8 cellular contexts compared by ENCODE assay signal in genomic region chr16:4290236-4290830, GRCh38. TPM values are rescaled to one million over a fixed set of nuclear protein-coding genes. Genes with fewer than 3 reads are reported as not detected.
A peak's percentile ranks its signal among the peaks of the same experiment; 100 is the strongest.
DNase-seq lines count a peak whose midpoint lies in the region; ATAC-seq, FAIRE-seq and TF ChIP-seq lines count a peak whose summit lies in the region.

No MANE protein-coding gene starts in this region.

- H3K9ac ChIP-seq in IMR-90 (ENCODE audit: low read depth, low read length) (no peak overlapping the region), K562 (ENCODE audit: insufficient read depth in 1 of 2, low read depth in 2 of 2, low read length in 2 of 2) (no peak overlapping the region), mesendoderm (ENCODE audit: low read length) (peak overlapping the region; percentile 19)

- H4K8ac ChIP-seq in IMR-90 (ENCODE audit: low read depth in 2 of 2, low read length in 2 of 2) = peak overlapping the region in 1 of 2 experiments; percentile 6; a peak in 1 of 4 replicates
- no peak overlapping the region for H4K8ac ChIP-seq in mesendoderm (ENCODE audit: low read depth, low read length)

- peak overlapping the region; percentile 45; the same call in 1 of the 3 replicates for H2BK15ac ChIP-seq in IMR-90 (ENCODE audit: low read depth, low read length)
- no peak overlapping the region for H2BK15ac ChIP-seq in mesendoderm (replicated peaks; ENCODE audit: low read depth)

- dilution Hi-C loops in IMR-90 (cut with HindIII; ENCODE audit: low sequenced_read_pairs, unreplicated experiment) = no loop called here

- H4K20me1 ChIP-seq in IMR-90 (ENCODE audit: insufficient read depth, low read length) (no peaks in the 10 kb centered on the region; the same call in 1 of the 2 replicates), K562 (replicated peaks; ENCODE audit: control insufficient read depth, insufficient read depth, low read length) (no peaks in the 10 kb centered on the region)

- in situ Hi-C loops in IMR-90 (cut with MboI; ENCODE audit: low sequenced_read_pairs) = no loop called here
- in situ Hi-C loops in K562 (cut with MboI) = no loop called here

- no peak overlapping the region for H2BK5ac ChIP-seq in IMR-90 (ENCODE audit: low read depth, low read length, poor library complexity, severe bottlenecking)
- no peak overlapping the region for H2BK5ac ChIP-seq in mesendoderm (ENCODE audit: low read length)

- H3K4ac ChIP-seq in IMR-90 (ENCODE audit: low read depth, low read length) (peak overlapping the region; percentile 44), mesendoderm (ENCODE audit: low read depth, low read length) (no peak overlapping the region)

- ATAC-seq in IMR-90 (ENCODE audit: low read depth) (no peak), K562 (no peak), HG03342 (IDR thresholded peaks at IDR 0.05; ENCODE audit: unreplicated experiment) (no peak)

- 33% methylated on average over 3 of the region's 8 CpGs; no CpG with 5 or more reads in 1 of the 2 experiments for WGBS in IMR-90 (ENCODE audit: extremely low coverage in 2 of 2, insufficient read length in 1 of 2), 2 experiments
- WGBS in K562 (ENCODE audit: insufficient coverage, low coverage, missing lambda C conversion rate) = 41% methylated on average over 5 of the region's 8 CpGs
- WGBS in mesendoderm (ENCODE audit: extremely low coverage, insufficient coverage, low lambda C conversion rate) = no CpG with 5 or more reads among the region's 8 CpGs
- 71 to 75% methylated on average over 8 of the region's 8 CpGs for WGBS in esophagus squamous epithelium, 2 donors

- POLR2A ChIA-PET in Caco-2 (lab: Charles Lee) (interaction anchor here (1.3 kb wide), 1 partner anchor 16 kb away, joined by 4 read pairs; no protein-coding TSS in a partner anchor), IMR-90 (lab: Charles Lee; ENCODE audit: unreplicated experiment) (interaction anchor here (0.6 to 0.7 kb wide), 3 partner anchors 14 to 423 kb away, joined by 3 to 12 read pairs (median 3); partner anchors contain the start of gene GLIS2), K562 (lab: Yijun Ruan, JAX) (interaction anchor here (1.1 kb wide), 2 partner anchors 13 to 15 kb away, joined by 3 to 4 read pairs; no protein-coding TSS in a partner anchor)

- TF ChIP-seq POLR2A in IMR-90 (IDR thresholded peaks at IDR 0.05; ENCODE audit: low read depth, low read length) (no peak), K562 (conservative IDR thresholded peaks at IDR 0.05) (no peak), esophagus squamous epithelium (IDR thresholded peaks at IDR 0.05) (no peak)

- no peaks in the 10 kb centered on the region for H3K79me2 ChIP-seq in K562 (ENCODE audit: control insufficient read depth, insufficient read depth, low read length)
- no peaks in the 10 kb centered on the region for H3K79me2 ChIP-seq in mesendoderm (ENCODE audit: control insufficient read depth, insufficient read depth, low read length)

- H3K4me2 ChIP-seq in IMR-90 (ENCODE audit: low read depth, low read length) = no peak overlapping the region
- H3K4me2 ChIP-seq in K562 (ENCODE audit: insufficient read depth, low read length) = no peak overlapping the region
- H3K4me2 ChIP-seq in mesendoderm (ENCODE audit: low read length) = no peak overlapping the region

- H3K4me1 ChIP-seq in Caco-2 = peaks cover 4% of the 10 kb centered on the region
- peaks cover 21% of the 10 kb centered on the region for H3K4me1 ChIP-seq in IMR-90 (ENCODE audit: control insufficient read depth, insufficient read depth, low read length)
- H3K4me1 ChIP-seq in K562 (replicated peaks in 1 of 2; ENCODE audit: control insufficient read depth in 2 of 2, insufficient read depth in 2 of 2, low read length in 2 of 2) = peaks cover 3 to 27% of the 10 kb centered on the region in 2 experiments; a peak in 3 of 5 replicates
- H3K4me1 ChIP-seq in mesendoderm (ENCODE audit: control insufficient read depth, low read depth, low read length) = peaks cover 9% of the 10 kb centered on the region
- H3K4me1 ChIP-seq in esophagus squamous epithelium = peaks cover 8 to 42% (median 25%) of the 10 kb centered on the region in 3 donors

- no peak for TF ChIP-seq EP300 in K562 (IDR thresholded peaks at IDR 0.05; ENCODE audit: low read length)

- H2BK20ac ChIP-seq in IMR-90 (ENCODE audit: low read depth, low read length) = peak overlapping the region; percentile 9; the same call in 1 of the 2 replicates

- peak; percentile 57 for TF ChIP-seq RAD21 in IMR-90 (IDR thresholded peaks at IDR 0.05; ENCODE audit: low read length)
- 0 out of 4 replicates have a peak, but pooled peaks of 1 of the 2 experiments have one; percentile 22 for TF ChIP-seq RAD21 in K562 (CRISPR knock-in tag; conservative IDR thresholded peaks at IDR 0.05 in 1 of 2, IDR thresholded peaks at IDR 0.05 in 1 of 2)

- H4K5ac ChIP-seq in IMR-90 (ENCODE audit: low read depth, low read length) (no peak overlapping the region), mesendoderm (ENCODE audit: low read length) (no peak overlapping the region)

- H3K27ac Mint-ChIP-seq in Caco-2 (ENCODE audit: unreplicated experiment) = peak overlapping the region; percentile 82

- intact Hi-C loops in Caco-2 (cut with micrococcal nuclease; ENCODE audit: unreplicated experiment) = loop anchor here (2.0 kb wide), 1 partner anchor 40 kb away; no protein-coding TSS in a partner anchor
- intact Hi-C loops in IMR-90 (cut with micrococcal nuclease) = loop anchor here (1.0 kb wide), 1 partner anchor 112 kb away; no protein-coding TSS in a partner anchor
- intact Hi-C loops in K562 (cut with micrococcal nuclease) = no loop called here
- intact Hi-C loops in esophagus squamous epithelium (cut with DNase I) = no loop called here

- H3K9me3 ChIP-seq in Caco-2 (no peaks in the 10 kb centered on the region), IMR-90 (ENCODE audit: control insufficient read depth, insufficient read depth, low read length) (no peaks in the 10 kb centered on the region), K562 (replicated peaks; ENCODE audit: control insufficient read depth, insufficient read depth, low read depth, low read length) (no peaks in the 10 kb centered on the region), esophagus squamous epithelium (no peaks in the 10 kb centered on the region)

- H3K14ac ChIP-seq in IMR-90 (replicated peaks; ENCODE audit: low read depth, low read length) = no peak overlapping the region; the same call in 1 of the 2 replicates

- no peaks in the 10 kb centered on the region for H3K27me3 ChIP-seq in Caco-2 (replicated peaks; ENCODE audit: control insufficient read depth, insufficient read depth, low read length)
- H3K27me3 ChIP-seq in IMR-90 (ENCODE audit: control insufficient read depth, insufficient read depth, low read length) = no peaks in the 10 kb centered on the region
- H3K27me3 ChIP-seq in K562 (ENCODE audit: control insufficient read depth in 2 of 2, insufficient read depth in 2 of 2, low read length in 2 of 2) = no peaks in the 10 kb centered on the region; a peak in 1 of 5 replicates
- H3K27me3 ChIP-seq in mesendoderm (ENCODE audit: insufficient read depth, low read length, poor library complexity) = no peaks in the 10 kb centered on the region
- H3K27me3 ChIP-seq in esophagus squamous epithelium = no peaks in the 10 kb centered on the region

- H3K4me3 ChIP-seq in Caco-2 (ENCODE audit: low read depth, low read length) (no peak overlapping the region), IMR-90 (ENCODE audit: insufficient read depth, low read depth, low read length) (no peak overlapping the region), K562 (no peak overlapping the region), mesendoderm (ENCODE audit: low read length) (no peak overlapping the region), esophagus squamous epithelium (no peak overlapping the region)

- TF ChIP-seq CTCF in Caco-2 (IDR thresholded peaks at IDR 0.05; ENCODE audit: insufficient read depth in 1 of 2, low read depth in 1 of 2, low read length in 1 of 2, severe bottlenecking in 1 of 2, unreplicated experiment in 1 of 2) = peak in 1 of 2 experiments; percentile 31
- TF ChIP-seq CTCF in IMR-90 (conservative IDR thresholded peaks at IDR 0.05; ENCODE audit: low read depth, low read length) = peak; percentile 49
- peak in 2 of 3 experiments; percentile 31 to 40; a peak in 2 of 6 replicates for TF ChIP-seq CTCF in K562 (IDR thresholded peaks at IDR 0.05 in 2 of 3, conservative IDR thresholded peaks at IDR 0.05 in 1 of 3; ENCODE audit: insufficient read depth in 2 of 3, low read depth in 1 of 3, low read length in 3 of 3)
- peak in 1 of 6 experiments; percentile 6 for TF ChIP-seq CTCF in esophagus squamous epithelium (IDR thresholded peaks at IDR 0.05)

- 0 out of 2 replicates have a peak overlapping the region, but pooled peaks have one; percentile 8 for H4K91ac ChIP-seq in IMR-90 (ENCODE audit: insufficient read depth, low read depth, low read length)

- H3K36me3 Mint-ChIP-seq in Caco-2 (ENCODE audit: insufficient read depth, unreplicated experiment) = peaks cover 5% of the 10 kb centered on the region

- CTCF ChIA-PET in Caco-2 (lab: Charles Lee) (interaction anchor here (0.5 to 1.3 kb wide), 9 partner anchors 10 to 1407 kb away, joined by 3 to 9 read pairs (median 3); no protein-coding TSS in a partner anchor), IMR-90 (lab: Yijun Ruan, JAX) (interaction anchor here (0.6 to 1.4 kb wide), 6 partner anchors 9 to 112 kb away, joined by 3 to 11 read pairs (median 3); no protein-coding TSS in a partner anchor), K562 (lab: Yijun Ruan, JAX; ENCODE audit: low intra/inter-chr PET ratio) (interaction anchor here (0.9 to 2.1 kb wide), 3 partner anchors 38 to 114 kb away, joined by 3 to 7 read pairs (median 3); no protein-coding TSS in a partner anchor)

- H2BK120ac ChIP-seq in IMR-90 (ENCODE audit: low read depth, low read length) (peak overlapping the region; percentile 76; the same call in 1 of the 2 replicates), mesendoderm (ENCODE audit: low read depth, low read length) (no peak overlapping the region)

- H3K18ac ChIP-seq in IMR-90 (ENCODE audit: low read depth, low read length) (no peak overlapping the region), mesendoderm (ENCODE audit: low read length) (no peak overlapping the region)

- H3K23ac ChIP-seq in IMR-90 (ENCODE audit: low read depth, low read length) = no peak overlapping the region
- H3K23ac ChIP-seq in mesendoderm (ENCODE audit: low read length) = no peak overlapping the region

- H2AFZ ChIP-seq in IMR-90 (replicated peaks; ENCODE audit: low read length, poor library complexity) (peak overlapping the region; percentile 77), K562 (ENCODE audit: low read depth, low read length) (no peak overlapping the region)

- no peak for FAIRE-seq in K562 (lab: Jason Lieb, UNC)

- peaks cover 0 to 10% of the 10 kb centered on the region in 2 experiments; a peak in 1 of 4 replicates for H3K79me1 ChIP-seq in IMR-90 (ENCODE audit: low read depth in 1 of 2, low read length in 2 of 2)
- no peaks in the 10 kb centered on the region for H3K79me1 ChIP-seq in mesendoderm (ENCODE audit: low read length)

- H3K4me3 Mint-ChIP-seq in Caco-2 (ENCODE audit: unreplicated experiment) = no peak overlapping the region

- H3K36me3 ChIP-seq in Caco-2 (ENCODE audit: control insufficient read depth, insufficient read depth, low read length) (no peaks in the 10 kb centered on the region), IMR-90 (ENCODE audit: control insufficient read depth, insufficient read depth, low read length) (no peaks in the 10 kb centered on the region), K562 (ENCODE audit: control insufficient read depth, insufficient read depth, low read length) (no peaks in the 10 kb centered on the region), mesendoderm (ENCODE audit: control insufficient read depth, insufficient read depth, low read length) (no peaks in the 10 kb centered on the region), esophagus squamous epithelium (no peaks in the 10 kb centered on the region)

- peaks cover 4% of the 10 kb centered on the region; the same call in 1 of the 2 replicates for H3K9me1 ChIP-seq in IMR-90 (ENCODE audit: insufficient read depth, low read length)
- H3K9me1 ChIP-seq in K562 (ENCODE audit: control insufficient read depth, insufficient read depth, low read length) = no peaks in the 10 kb centered on the region

- H2AK9ac ChIP-seq in IMR-90 (replicated peaks; ENCODE audit: low read depth, low read length, poor library complexity) = peak overlapping the region; percentile 76

- no peak overlapping the region for H3K56ac ChIP-seq in IMR-90 (ENCODE audit: extremely low read depth, insufficient read depth, low read length)
- H3K56ac ChIP-seq in mesendoderm (ENCODE audit: low read length) = peak overlapping the region; percentile 60

- peaks cover 19% of the 10 kb centered on the region for H3K4me1 Mint-ChIP-seq in Caco-2 (ENCODE audit: low read depth, unreplicated experiment)

- DNase-seq in Caco-2 (peak; percentile 53 to 63), IMR-90 (peak; percentile 66), K562 (ENCODE audit: extremely low read depth in 1 of 4, low spot score in 3 of 4) (no peak), mesendoderm (peak; percentile 97), NCI-H146 (lab: John Stamatoyannopoulos, UW) (no peak), esophagus squamous epithelium (lab: John Stamatoyannopoulos, UW) (no peak), NCI-H1417 treated with DMSO at 0.1 percent for 48 hours (lab: John Stamatoyannopoulos, UW) (no peak)

- H3K9me3 Mint-ChIP-seq in Caco-2 (ENCODE audit: unreplicated experiment) = no peaks in the 10 kb centered on the region

- peak overlapping the region; percentile 35; the same call in 1 of the 2 replicates for H2AK5ac ChIP-seq in IMR-90 (ENCODE audit: low read depth, low read length)
- H2AK5ac ChIP-seq in mesendoderm (ENCODE audit: low read length) = no peak overlapping the region

- no peaks in the 10 kb centered on the region for H3K27me3 Mint-ChIP-seq in Caco-2 (ENCODE audit: insufficient read depth, unreplicated experiment)

- no peak overlapping the region for H3K27ac ChIP-seq in IMR-90 (ENCODE audit: insufficient read depth, low read length)
- H3K27ac ChIP-seq in K562 (ENCODE audit: extremely low read depth, low read depth, low read length) = no peak overlapping the region
- H3K27ac ChIP-seq in mesendoderm (ENCODE audit: low read depth, low read length) = peak overlapping the region; percentile 20
- no peak overlapping the region for H3K27ac ChIP-seq in esophagus squamous epithelium

- BruUV-seq in Caco-2 (replicated peaks; lab: Mats Ljungman, UMichigan) (no TSS peak), IMR-90 (replicated peaks; lab: Mats Ljungman, UMichigan) (no TSS peak), K562 (replicated peaks; lab: Mats Ljungman, UMichigan) (no TSS peak)

RNA-seq across cellular contexts. Expression of gene TFAP4, which starts 17.5 kb away (rescaled TPM):
- 22.6 and 24.6 TPM in 2 replicates for total RNA-seq in Caco-2 (2022)
- 7.3 and 7.8 TPM in 2 replicates for total RNA-seq in IMR-90 (2012; rRNA removed)
- polyA plus RNA-seq in IMR-90 (2012; rRNA removed) = 5.6 and 7.0 TPM in 2 replicates
- 3.0 and 5.3 TPM in 2 replicates for polyA plus RNA-seq in IMR-90 (2012; cell fraction: cytosol; rRNA removed)
- 6.5 and 10.4 TPM in 2 replicates for polyA plus RNA-seq in IMR-90 (2012; cell fraction: nucleus; rRNA removed; ENCODE audit: low replicate concordance)
- total RNA-seq in K562 (2011; cell fraction: chromatin; rRNA removed; ENCODE audit: low replicate concordance) = 12.1 and 23.1 TPM in 2 replicates
- total RNA-seq in K562 (2011; cell fraction: nucleolus; rRNA removed) = 12.4 and 13.3 TPM in 2 replicates
- total RNA-seq in K562 (2011; cell fraction: nucleoplasm; rRNA removed) = 11.0 and 16.1 TPM in 2 replicates
- total RNA-seq in K562 (2014; rRNA removed) = 27.7 and 28.8 TPM in 2 replicates
- 5.6 and 7.7 TPM in 2 replicates for total RNA-seq in K562 (2014; rRNA removed; fragmentation: Illumina TruSeq; extraction: Trizol)
- total RNA-seq in K562 (2015; rRNA removed; fragmentation: Illumina TruSeq; extraction: Trizol) = 16.2 and 16.9 TPM in 2 replicates
- total RNA-seq in K562 (2021) = 31.2 and 32.8 TPM in 2 replicates
- polyA plus RNA-seq in K562 (2011; rRNA removed) = 8.5 and 15.3 TPM in 2 replicates
- polyA plus RNA-seq in K562 (2011; cell fraction: cytosol; rRNA removed) = 8.1 and 15.3 TPM in 2 replicates
- polyA plus RNA-seq in K562 (2011; cell fraction: nucleus; rRNA removed) = 12.2 and 17.2 TPM in 2 replicates
- polyA plus RNA-seq in K562 (2012) = 15.9 and 19.7 TPM in 2 replicates
- polyA plus RNA-seq in K562 (2014; fragmentation: Illumina TruSeq; extraction: Trizol) = 10.6 and 13.6 TPM in 2 replicates
- under 1 TPM; 0.10 to 0.11 TPM for polyA plus RNA-seq in K562 (2014; fragmentation: Nextera tagmentation; extraction: Ambion mirVana)
- polyA plus RNA-seq in K562 (2014; rRNA removed) = 19.8 and 22.6 TPM in 2 replicates
- 14.2 and 15.3 TPM in 2 replicates for polyA minus RNA-seq in K562 (2011; rRNA and poly(A)+ RNA removed)
- 15.2 and 18.3 TPM in 2 replicates for polyA minus RNA-seq in K562 (2011; cell fraction: cytosol; rRNA and poly(A)+ RNA removed)
- 5.0 and 8.7 TPM in 2 replicates for polyA minus RNA-seq in K562 (2011; cell fraction: nucleus; rRNA and poly(A)+ RNA removed)
- 20.3 TPM for polyA plus RNA-seq in mesendoderm (2013, experiment 1 of 2)
- 21.0 TPM for polyA plus RNA-seq in mesendoderm (2013, experiment 2 of 2)
- total RNA-seq in esophagus squamous epithelium = 1 to 10 TPM; 5.8 to 9.8 (median 9.3) TPM

RNA-seq across cellular contexts. Expression of gene GLIS2, which starts 25.5 kb away (rescaled TPM):
- total RNA-seq in Caco-2 (2022) (12.3 and 13.1 TPM in 2 replicates), IMR-90 (2012; rRNA removed) (0.36 and 0.56 TPM in 2 replicates), K562 (2014; rRNA removed) (0.91 and 1.4 TPM in 2 replicates), K562 (2014; rRNA removed; fragmentation: Illumina TruSeq; extraction: Trizol) (0.10 and 0.11 TPM in 2 replicates), K562 (2015; rRNA removed; fragmentation: Illumina TruSeq; extraction: Trizol) (0.33 and 0.68 TPM in 2 replicates), K562 (2021) (7.6 and 9.0 TPM in 2 replicates), esophagus squamous epithelium (1 to 10 TPM in 1 of 4 donors, under 1 TPM in 3; 0.30 to 1.7 (median 0.67) TPM)
- polyA plus RNA-seq in IMR-90 (2012; rRNA removed) (8.4 and 9.0 TPM in 2 replicates), K562 (2011; rRNA removed) (0.57 and 1.0 TPM in 2 replicates), K562 (2014; fragmentation: Illumina TruSeq; extraction: Trizol) (2.2 and 5.8 TPM in 2 replicates), K562 (2014; fragmentation: Nextera tagmentation; extraction: Ambion mirVana) (under 1 TPM; 0.10 to 0.25 TPM), K562 (2014; rRNA removed) (2.3 and 2.9 TPM in 2 replicates)
- polyA plus RNA-seq in IMR-90 (2012; cell fraction: cytosol; rRNA removed) = 6.1 and 12.6 TPM in 2 replicates
- polyA plus RNA-seq in IMR-90 (2012; cell fraction: nucleus; rRNA removed; ENCODE audit: low replicate concordance) = 15.5 and 36.4 TPM in 2 replicates
- 2.1 and 6.1 TPM in 2 replicates for total RNA-seq in K562 (2011; cell fraction: chromatin; rRNA removed; ENCODE audit: low replicate concordance)
- total RNA-seq in K562 (2011; cell fraction: nucleolus; rRNA removed) = 3.8 and 4.2 TPM in 2 replicates
- 2.9 and 3.6 TPM in 2 replicates for total RNA-seq in K562 (2011; cell fraction: nucleoplasm; rRNA removed)
- 1.0 and 2.2 TPM in 2 replicates for polyA plus RNA-seq in K562 (2011; cell fraction: cytosol; rRNA removed)
- polyA plus RNA-seq in K562 (2011; cell fraction: nucleus; rRNA removed) = 2.8 and 4.9 TPM in 2 replicates
- polyA plus RNA-seq in K562 (2012) = 6.8 and 7.9 TPM in 2 replicates
- polyA minus RNA-seq in K562 (2011; rRNA and poly(A)+ RNA removed) = 0.27 and 0.32 TPM in 2 replicates
- 3.3 and 4.6 TPM in 2 replicates for polyA minus RNA-seq in K562 (2011; cell fraction: cytosol; rRNA and poly(A)+ RNA removed)
- 1.00 and 1.1 TPM in 2 replicates for polyA minus RNA-seq in K562 (2011; cell fraction: nucleus; rRNA and poly(A)+ RNA removed)
- 6.2 TPM for polyA plus RNA-seq in mesendoderm (2013, experiment 1 of 2)
- polyA plus RNA-seq in mesendoderm (2013, experiment 2 of 2) = 6.5 TPM

RNA-seq across cellular contexts. Expression of gene SRL, which starts 48.5 kb away (rescaled TPM):
- not detected in 2 replicates for total RNA-seq in Caco-2 (2022)
- under 0.01 TPM in 1 of 2 replicates, not detected in the other for total RNA-seq in IMR-90 (2012; rRNA removed)
- polyA plus RNA-seq in IMR-90 (2012; rRNA removed) = 0.04 and 0.14 TPM in 2 replicates
- polyA plus RNA-seq in IMR-90 (2012; cell fraction: cytosol; rRNA removed) = 0.08 TPM in 2 replicates
- 0.04 and 0.13 TPM in 2 replicates for polyA plus RNA-seq in IMR-90 (2012; cell fraction: nucleus; rRNA removed; ENCODE audit: low replicate concordance)
- total RNA-seq in K562 (2011; cell fraction: chromatin; rRNA removed; ENCODE audit: low replicate concordance) = not detected in 2 replicates
- total RNA-seq in K562 (2011; cell fraction: nucleolus; rRNA removed) = not detected in 2 replicates
- total RNA-seq in K562 (2011; cell fraction: nucleoplasm; rRNA removed) = not detected in 2 replicates
- total RNA-seq in K562 (2014; rRNA removed) = not detected in 2 replicates
- not detected in 2 replicates for total RNA-seq in K562 (2014; rRNA removed; fragmentation: Illumina TruSeq; extraction: Trizol)
- not detected in 2 replicates for total RNA-seq in K562 (2015; rRNA removed; fragmentation: Illumina TruSeq; extraction: Trizol)
- not detected in 2 replicates for total RNA-seq in K562 (2021)
- 0.01 TPM in 1 of 2 replicates, not detected in the other for polyA plus RNA-seq in K562 (2011; rRNA removed)
- polyA plus RNA-seq in K562 (2011; cell fraction: cytosol; rRNA removed) = 0.01 and 0.03 TPM in 2 replicates
- polyA plus RNA-seq in K562 (2011; cell fraction: nucleus; rRNA removed) = not detected in 2 replicates
- not detected in 2 replicates for polyA plus RNA-seq in K562 (2012)
- polyA plus RNA-seq in K562 (2014; fragmentation: Illumina TruSeq; extraction: Trizol) = not detected in 2 replicates
- not detected for polyA plus RNA-seq in K562 (2014; fragmentation: Nextera tagmentation; extraction: Ambion mirVana)
- not detected in 2 replicates for polyA plus RNA-seq in K562 (2014; rRNA removed)
- polyA minus RNA-seq in K562 (2011; rRNA and poly(A)+ RNA removed) = not detected in 2 replicates
- polyA minus RNA-seq in K562 (2011; cell fraction: cytosol; rRNA and poly(A)+ RNA removed) = not detected in 2 replicates
- polyA minus RNA-seq in K562 (2011; cell fraction: nucleus; rRNA and poly(A)+ RNA removed) = not detected in 2 replicates
- polyA plus RNA-seq in mesendoderm (2013, experiment 1 of 2) = 0.07 TPM
- 0.06 TPM for polyA plus RNA-seq in mesendoderm (2013, experiment 2 of 2)
- total RNA-seq in esophagus squamous epithelium = 1 to 10 TPM in 1 of 4 donors, under 1 TPM in 2, not detected in 1; 0.04 to 1.8 (median 0.38) TPM

Comparison
In these comparisons a context has a peak if more than half of its experiments do, and no peak if none do; other contexts are left out.
1. DNase-seq: peak in Caco-2 (2 of 2), IMR-90 (single experiment) and mesendoderm (single experiment); none in K562 (0 of 4), NCI-H146 (single experiment), esophagus squamous epithelium (single experiment) and NCI-H1417 treated with DMSO at 0.1 percent for 48 hours (single experiment).
2. intact Hi-C loops: an anchor here in Caco-2 (2.0 kb wide) and IMR-90 (1.0 kb wide); none called in K562 and esophagus squamous epithelium.